In genomic region chr2:128500136-128500800, GRCh38 we compare ENCODE assay signal across 30 cellular contexts.
DNase-seq lines count a peak whose midpoint lies in the region; ATAC-seq, FAIRE-seq and TF ChIP-seq lines count a peak whose summit lies in the region.
"Had no signal": no experiment of that assay in that cellular context is flagged by ENCODE, and none has a peak within 500 bp of the region (broad histone marks: within the 10 kb centered on the region; RNA-seq: fewer than 3 reads in every experiment).

No MANE protein-coding gene starts in this region.

- H3K14ac ChIP-seq in H1 (ENCODE audit: insufficient read length), result no peak overlapping the region

- no peaks in the 10 kb centered on the region for H3K27me3 Mint-ChIP-seq in type B pancreatic cell
- peaks cover 0 to 5% (median 3%) of the 10 kb centered on the region in 5 donors for H3K27me3 Mint-ChIP-seq in naive thymus-derived CD4-positive, alpha-beta T cell
- H3K27me3 Mint-ChIP-seq: activated naive CD8-positive, alpha-beta T cell had no signal

- POLR2A ChIA-PET in H1 (lab: Charles Lee; ENCODE audit: partially characterized antibody), result no interaction called here
- POLR2A ChIA-PET in naive thymus-derived CD4-positive, alpha-beta T cell (lab: Charles Lee), result no interaction called here

- no peak overlapping the region for H4K5ac ChIP-seq in H1 (ENCODE audit: insufficient read length, low read depth, low read length)

- peak overlapping the region; percentile 39; the same call in 1 of the 2 replicates for H2BK12ac ChIP-seq in H1 (ENCODE audit: low read depth, low read length)

- TF ChIP-seq CTCF in NB4 (IDR thresholded peaks at IDR 0.05; ENCODE audit: low read depth, low read length), result no peak
- no peak for TF ChIP-seq CTCF in H1 (IDR thresholded peaks at IDR 0.05; ENCODE audit: control extremely low read depth in 1 of 3, insufficient read depth in 1 of 3, low read depth in 1 of 3, low read length in 3 of 3)
- TF ChIP-seq CTCF in type B pancreatic cell (conservative IDR thresholded peaks at IDR 0.05), result no peak

- H3K9me3 ChIP-seq in H1 (ENCODE audit: insufficient read depth in 2 of 2, low read depth in 1 of 2, low read length in 1 of 2), result no peaks in the 10 kb centered on the region
- H3K9me3 ChIP-seq in naive thymus-derived CD4-positive, alpha-beta T cell (ENCODE audit: control insufficient read depth in 2 of 3, low read length in 3 of 3), result no peaks in the 10 kb centered on the region
- H3K9me3 ChIP-seq: colonic mucosa, prostate gland, sigmoid colon, transverse colon had no signal

- H2BK120ac ChIP-seq in H1 (replicated peaks; ENCODE audit: low read depth, low read length), result no peak overlapping the region

- no peaks in the 10 kb centered on the region for H3K23me2 ChIP-seq in H1 (ENCODE audit: low read depth, low read length)

- no peak overlapping the region for H4K91ac ChIP-seq in H1 (replicated peaks; ENCODE audit: insufficient read length, low read length)

- no peak for TF ChIP-seq RAD21 in H1 (IDR thresholded peaks at IDR 0.05 in 1 of 2, conservative IDR thresholded peaks at IDR 0.05 in 1 of 2; ENCODE audit: low read depth in 2 of 2, low read length in 2 of 2)

- H2AK5ac ChIP-seq in H1 (ENCODE audit: low read depth, low read length), result no peak overlapping the region

- H3K27ac ChIP-seq in H1 (ENCODE audit: low read depth, low read length), result no peak overlapping the region
- H3K27ac ChIP-seq in naive thymus-derived CD4-positive, alpha-beta T cell (ENCODE audit: low read depth, low read length), result no peak overlapping the region
- H3K27ac ChIP-seq: C4-2B, colonic mucosa, prostate gland, sigmoid colon, transverse colon had no signal

- no peak overlapping the region for H3K27ac Mint-ChIP-seq in type B pancreatic cell
- no peak overlapping the region for H3K27ac Mint-ChIP-seq in naive thymus-derived CD4-positive, alpha-beta T cell
- H3K27ac Mint-ChIP-seq: activated CD8-positive, alpha-beta T cell treated with anti-CD3 and anti-CD28 coated beads, Interleukin-2, amount 10 ng/mL, durations not matched to agents 7 days and 5 days; activated naive CD8-positive, alpha-beta T cell; effector memory CD8-positive, alpha-beta T cell; GM23338; stimulated activated effector memory CD8-positive, alpha-beta T cell treated with anti-CD3 and anti-CD28 coated beads, Interleukin-12 subunit alpha, Interleukin-12 subunit beta, amount 100 ng/mL, for 72 hours; T-helper 2 cell treated with Interferon-gamma antibody and Interleukin-4, amounts not matched to agents 5 μg/mL and 100 μg/mL, for 36 hours had no signal

- H3K79me1 ChIP-seq in H1 (ENCODE audit: low read depth, low read length), result no peaks in the 10 kb centered on the region

- no peak overlapping the region for H2BK15ac ChIP-seq in H1 (ENCODE audit: low read length)

- no peak overlapping the region for H2BK5ac ChIP-seq in H1 (ENCODE audit: low read depth, low read length)

- TF ChIP-seq POLR2A in NB4 (IDR thresholded peaks at IDR 0.05; ENCODE audit: extremely low read depth, insufficient read length), result no peak
- TF ChIP-seq POLR2A in H1 (IDR thresholded peaks at IDR 0.05; ENCODE audit: control extremely low read depth in 1 of 2, low read depth in 2 of 2, low read length in 2 of 2), result no peak

- H3K4me3 ChIP-seq in NB4 (ENCODE audit: low read depth, low read length) (no peak overlapping the region), H1 (ENCODE audit: extremely low read depth in 1 of 4, insufficient read depth in 2 of 4, low read depth in 3 of 4, low read length in 4 of 4) (no peak overlapping the region)
- H3K4me3 ChIP-seq in naive thymus-derived CD4-positive, alpha-beta T cell (ENCODE audit: low read length), result no peak overlapping the region
- H3K4me3 ChIP-seq: colonic mucosa, GM23338, prostate gland, sigmoid colon, transverse colon had no signal

- WGBS in H1 (ENCODE audit: extremely low coverage in 1 of 2, insufficient coverage in 1 of 2, insufficient read length in 1 of 2, insufficient replicate concordance in 2 of 2, low coverage in 1 of 2, low lambda C conversion rate in 2 of 2, missing lambda C conversion rate in 1 of 2), 2 experiments, result 82% methylated on average over 8 of the region's 10 CpGs; no CpG with 5 or more reads in 1 of the 2 experiments

- intact Hi-C loops in naive thymus-derived CD4-positive, alpha-beta T cell (cut with micrococcal nuclease), result no loop called here

- H3K79me2 ChIP-seq in H1 (ENCODE audit: control insufficient read depth in 1 of 2, insufficient read depth in 2 of 2, low read length in 2 of 2), result no peaks in the 10 kb centered on the region

- H3K18ac ChIP-seq in H1 (ENCODE audit: extremely low read depth, low read length), result no peak overlapping the region

- peak; percentile 12 for DNase-seq in GDM1 (lab: John Stamatoyannopoulos, UW)
- DNase-seq in NB4 (ENCODE audit: low read depth), result peak; percentile 51
- DNase-seq in H1 (ENCODE audit: low read depth in 1 of 2, low spot score in 2 of 2), result peak in 1 of 2 experiments; percentile 35
- DNase-seq in type B pancreatic cell (ENCODE audit: extremely low spot score, unreplicated experiment), result peak; percentile 40
- no peak for DNase-seq in NCI-H2227 (lab: John Stamatoyannopoulos, UW; ENCODE audit: unreplicated experiment)
- DNase-seq in naive thymus-derived CD4-positive, alpha-beta T cell, result no peak
- no peak for DNase-seq in cerebellar cortex (ENCODE audit: low spot score)
- DNase-seq: activated CD4-positive, alpha-beta T cell treated with anti-CD3 and anti-CD28 coated beads for 1 hour; activated CD8-positive, alpha-beta T cell treated with anti-CD3 and anti-CD28 coated beads, Interleukin-2, amount 10 ng/mL, durations not matched to agents 7 days and 5 days; activated T-cell treated with anti-CD3 and anti-CD28 coated beads for 4 hours; colonic mucosa; effector memory CD8-positive, alpha-beta T cell; erythroblast; KBM-7; MM.1S; NCI-H1930; NCI-H2227 treated with DMSO at 0.1 percent for 48 hours; Right ventricle myocardium superior; sigmoid colon; stimulated activated CD4-positive, alpha-beta T cell treated with anti-CD3 and anti-CD28 coated beads, Interleukin-4, amount 100 ng/mL, for 4 hours; transverse colon had no signal

- no peak overlapping the region for H3K4me3 Mint-ChIP-seq in type B pancreatic cell
- H3K4me3 Mint-ChIP-seq in naive thymus-derived CD4-positive, alpha-beta T cell, result no peak overlapping the region
- H3K4me3 Mint-ChIP-seq: activated CD8-positive, alpha-beta T cell treated with anti-CD3 and anti-CD28 coated beads, Interleukin-2, amount 10 ng/mL, durations not matched to agents 7 days and 5 days; activated naive CD8-positive, alpha-beta T cell; effector memory CD8-positive, alpha-beta T cell; GM23338; stimulated activated effector memory CD8-positive, alpha-beta T cell treated with anti-CD3 and anti-CD28 coated beads, Interleukin-12 subunit alpha, Interleukin-12 subunit beta, amount 100 ng/mL, for 72 hours; T-helper 2 cell treated with Interferon-gamma antibody and Interleukin-4, amounts not matched to agents 5 μg/mL and 100 μg/mL, for 36 hours had no signal

- no peak for ATAC-seq in naive thymus-derived CD4-positive, alpha-beta T cell
- ATAC-seq: activated CD8-positive, alpha-beta T cell treated with anti-CD3 and anti-CD28 coated beads, Interleukin-2, amount 10 ng/mL, durations not matched to agents 7 days and 5 days; effector memory CD8-positive, alpha-beta T cell; GM23338; Panc1; stimulated activated effector memory CD8-positive, alpha-beta T cell treated with anti-CD3 and anti-CD28 coated beads, Interleukin-12 subunit alpha, Interleukin-12 subunit beta, amount 100 ng/mL, for 72 hours had no signal

- H4K8ac ChIP-seq in H1 (ENCODE audit: extremely low read depth, insufficient read depth, low read length), result no peak overlapping the region

- no peak overlapping the region; the same call in 1 of the 2 replicates for H2BK20ac ChIP-seq in H1 (ENCODE audit: low read length)

- no peak for TF ChIP-seq EP300 in H1 (IDR thresholded peaks at IDR 0.05; ENCODE audit: borderline replicate concordance in 1 of 2, low read depth in 2 of 2, low read length in 2 of 2)

- no peak for FAIRE-seq in H1 (lab: Jason Lieb, UNC)
- FAIRE-seq: D721Med, islet of Langerhans had no signal

- no peaks in the 10 kb centered on the region for H3K36me3 ChIP-seq in H1 (ENCODE audit: control insufficient read depth in 2 of 4, insufficient read depth in 4 of 4, low read length in 3 of 4)
- H3K36me3 ChIP-seq in naive thymus-derived CD4-positive, alpha-beta T cell (ENCODE audit: control insufficient read depth in 2 of 3, insufficient read depth in 3 of 3, low read length in 3 of 3), result no peaks in the 10 kb centered on the region
- H3K36me3 ChIP-seq: colonic mucosa, prostate gland, sigmoid colon, transverse colon had no signal

- H3K9ac ChIP-seq in H1 (replicated peaks in 1 of 4; ENCODE audit: extremely low read depth in 1 of 4, low read depth in 3 of 4, low read length in 3 of 4), result no peak overlapping the region

- peaks cover 14% of the 10 kb centered on the region for H3K4me1 Mint-ChIP-seq in type B pancreatic cell (ENCODE audit: unreplicated experiment)
- peaks cover 0 to 1% (median 0%) of the 10 kb centered on the region in 7 donors for H3K4me1 Mint-ChIP-seq in naive thymus-derived CD4-positive, alpha-beta T cell
- H3K4me1 Mint-ChIP-seq: stimulated activated effector memory CD8-positive, alpha-beta T cell treated with anti-CD3 and anti-CD28 coated beads, Interleukin-12 subunit alpha, Interleukin-12 subunit beta, amount 100 ng/mL, for 72 hours had no signal

- no peak overlapping the region for H3K23ac ChIP-seq in H1 (ENCODE audit: insufficient read length)

- H3K36me3 Mint-ChIP-seq in type B pancreatic cell, result no peaks in the 10 kb centered on the region
- no peaks in the 10 kb centered on the region for H3K36me3 Mint-ChIP-seq in naive thymus-derived CD4-positive, alpha-beta T cell
- H3K36me3 Mint-ChIP-seq: activated naive CD8-positive, alpha-beta T cell; stimulated activated effector memory CD8-positive, alpha-beta T cell treated with anti-CD3 and anti-CD28 coated beads, Interleukin-12 subunit alpha, Interleukin-12 subunit beta, amount 100 ng/mL, for 72 hours had no signal

- no peak overlapping the region for H2AFZ ChIP-seq in H1 (ENCODE audit: low read length)
- H2AFZ ChIP-seq: GM23338 had no signal

- no peak overlapping the region for H3K4ac ChIP-seq in H1 (replicated peaks; ENCODE audit: insufficient read length, low read depth, low read length)

- H3K4me2 ChIP-seq in H1 (ENCODE audit: insufficient read depth in 1 of 2, low read depth in 2 of 2, low read length in 2 of 2), result no peak overlapping the region
- H3K4me2 ChIP-seq: GM23338 had no signal

- H4K20me1 ChIP-seq in H1 (replicated peaks in 1 of 2; ENCODE audit: control insufficient read depth in 1 of 2, insufficient read depth in 2 of 2, low read length in 2 of 2), result no peaks in the 10 kb centered on the region

- no peaks in the 10 kb centered on the region for H3K9me3 Mint-ChIP-seq in type B pancreatic cell
- H3K9me3 Mint-ChIP-seq in naive thymus-derived CD4-positive, alpha-beta T cell, result peaks cover 0 to 2% (median 0%) of the 10 kb centered on the region in 11 donors
- H3K9me3 Mint-ChIP-seq: effector memory CD8-positive, alpha-beta T cell; GM23338; stimulated activated effector memory CD8-positive, alpha-beta T cell treated with anti-CD3 and anti-CD28 coated beads, Interleukin-12 subunit alpha, Interleukin-12 subunit beta, amount 100 ng/mL, for 72 hours; T-helper 2 cell treated with Interferon-gamma antibody and Interleukin-4, amounts not matched to agents 5 μg/mL and 100 μg/mL, for 36 hours had no signal

- no peaks in the 10 kb centered on the region for H3K27me3 ChIP-seq in H1 (replicated peaks in 1 of 4; ENCODE audit: control insufficient read depth in 3 of 4, extremely low read depth in 1 of 4, insufficient read depth in 3 of 4, low read length in 3 of 4)
- H3K27me3 ChIP-seq in naive thymus-derived CD4-positive, alpha-beta T cell (ENCODE audit: control insufficient read depth in 2 of 2, insufficient read depth in 2 of 2, low read length in 2 of 2), result no peaks in the 10 kb centered on the region
- H3K27me3 ChIP-seq: colonic mucosa, sigmoid colon, transverse colon had no signal

- CTCF ChIA-PET in H1 (lab: Charles Lee; ENCODE audit: partially characterized antibody), result interaction anchor here (1.0 to 1.6 kb wide), 3 partner anchors 10 to 35 kb away, joined by 3 to 5 read pairs (median 4); no protein-coding TSS in a partner anchor
- CTCF ChIA-PET in naive thymus-derived CD4-positive, alpha-beta T cell (lab: Charles Lee), result interaction anchor here (0.7 kb wide), 1 partner anchor 64 kb away, joined by 4 read pairs; no protein-coding TSS in a partner anchor

- H3K56ac ChIP-seq in H1 (replicated peaks; ENCODE audit: insufficient read length, low read depth, low read length), result no peak overlapping the region

- no peaks in the 10 kb centered on the region; a peak in 1 of 7 replicates for H3K4me1 ChIP-seq in H1 (replicated peaks in 1 of 4; ENCODE audit: control insufficient read depth in 3 of 4, insufficient read depth in 4 of 4, low read length in 3 of 4)
- H3K4me1 ChIP-seq in naive thymus-derived CD4-positive, alpha-beta T cell (ENCODE audit: control insufficient read depth in 2 of 2, insufficient read depth in 2 of 2, low read length in 2 of 2), result no peaks in the 10 kb centered on the region
- H3K4me1 ChIP-seq: colonic mucosa, prostate gland, sigmoid colon, transverse colon had no signal

Comparison
In these comparisons a context has a peak if more than half of its experiments do, and no peak if none do; other contexts are left out.
1. DNase-seq: peak in GDM1 (single experiment), NB4 (single experiment) and type B pancreatic cell (single experiment); none in NCI-H2227 (single experiment), naive thymus-derived CD4-positive, alpha-beta T cell (0 of 9) and cerebellar cortex (single experiment).